9 cellular contexts compared by ENCODE assay signal in genomic region chr4:15756361-15756861, GRCh38. TPM values are rescaled to one million over a fixed set of nuclear protein-coding genes. Genes with fewer than 3 reads are reported as not detected.
DNase-seq lines count a peak whose midpoint lies in the region; ATAC-seq and TF ChIP-seq lines count a peak whose summit lies in the region.
"Had no signal": no experiment of that assay in that cellular context is flagged by ENCODE, and none has a peak within 500 bp of the region (broad histone marks: within the 10 kb centered on the region; RNA-seq: fewer than 3 reads in every experiment).

No MANE protein-coding gene starts in this region.

- no peaks in the 10 kb centered on the region for H3K36me3 ChIP-seq in DOHH2 (ENCODE audit: control insufficient read depth, low read length)

- H3K4me1 ChIP-seq in DOHH2 (ENCODE audit: control insufficient read depth, low read length), result peaks cover 38% of the 10 kb centered on the region
- H3K4me1 ChIP-seq: parathyroid adenoma had no signal

- H3K79me2 ChIP-seq in DOHH2 (ENCODE audit: control insufficient read depth, low read length), result no peaks in the 10 kb centered on the region
- H3K79me2 ChIP-seq: parathyroid adenoma had no signal

- DNase-seq in HT1080 (ENCODE audit: low read depth) (peak; percentile 95), Right ventricle myocardium superior (no peak), nucleus accumbens (lab: John Stamatoyannopoulos, UW) (no peak)
- peak; percentile 58 for DNase-seq in activated CD4-positive, CD25-positive, alpha-beta regulatory T cell treated with anti-CD3 and anti-CD28 coated beads, Interleukin-2, amount 50 U/mL, for 16 hours (ENCODE audit: low read depth, low spot score)
- DNase-seq in effector CD8-positive, alpha-beta T cell (lab: John Stamatoyannopoulos, UW), result peak; percentile 33
- DNase-seq in stimulated activated CD8-positive, alpha-beta memory T cell treated with anti-CD3 and anti-CD28 coated beads, Interleukin-2, amount 100 ng/mL, for 1 hour (ENCODE audit: low read depth in 2 of 2), result peak; percentile 45 to 47

- peak overlapping the region; percentile 54 for H3K4me2 ChIP-seq in DOHH2 (ENCODE audit: low read length)

- no peaks in the 10 kb centered on the region; the same call in 1 of the 2 replicates for H3K9me3 ChIP-seq in DOHH2 (ENCODE audit: control insufficient read depth, insufficient read depth, low read length)

- peak overlapping the region; percentile 39 for H3K4me3 ChIP-seq in DOHH2 (ENCODE audit: low read length)

- no peaks in the 10 kb centered on the region for H3F3A ChIP-seq in DOHH2 (ENCODE audit: control insufficient read depth, insufficient read depth)

- H3K9me2 ChIP-seq in DOHH2 (replicated peaks; ENCODE audit: control insufficient read depth, low read length), result no peaks in the 10 kb centered on the region

- intact Hi-C loops in Right ventricle myocardium superior (cut with DNase I), result no loop called here

- peak; percentile 87 for ATAC-seq in GM21528 (IDR thresholded peaks at IDR 0.05; ENCODE audit: low FRiP score, unreplicated experiment)
- no peak for ATAC-seq in Right ventricle myocardium superior (ENCODE audit: poor library complexity)

- peak; percentile 81 for TF ChIP-seq CTCF in DOHH2 (IDR thresholded peaks at IDR 0.05; ENCODE audit: low read depth, low read length, poor library complexity, severe bottlenecking)

- peak overlapping the region; percentile 27 for H3K27ac ChIP-seq in DOHH2 (ENCODE audit: low read depth, low read length)
- H3K27ac ChIP-seq: parathyroid adenoma had no signal

- H3K27me3 ChIP-seq in DOHH2 (ENCODE audit: control insufficient read depth, low read length), result no peaks in the 10 kb centered on the region

- H4K20me1 ChIP-seq in DOHH2 (ENCODE audit: control insufficient read depth, insufficient read depth, low read depth, low read length), result no peaks in the 10 kb centered on the region

RNA-seq across cellular contexts. Expression of gene CD38, which starts 21.7 kb away (rescaled TPM):
- total RNA-seq in HT1080 (2014; rRNA removed; shearing (Covaris generic)), result 0.06 and 0.23 TPM in 2 replicates
- 0.05 and 0.06 TPM in 2 replicates for polyA plus RNA-seq in HT1080 (2015; cell fraction: cytosol; rRNA removed)
- polyA plus RNA-seq in HT1080 (2015; cell fraction: nucleus; rRNA removed), result 0.13 and 0.18 TPM in 2 replicates
- 2.5 TPM for total RNA-seq in Right ventricle myocardium superior

RNA-seq across cellular contexts. Expression of gene BST1, which starts 53.5 kb away (rescaled TPM):
- 0.13 and 0.43 TPM in 2 replicates for total RNA-seq in HT1080 (2014; rRNA removed; shearing (Covaris generic))
- 0.33 and 0.49 TPM in 2 replicates for polyA plus RNA-seq in HT1080 (2015; cell fraction: cytosol; rRNA removed)
- polyA plus RNA-seq in HT1080 (2015; cell fraction: nucleus; rRNA removed), result 0.17 TPM in 1 of 2 replicates, not detected in the other
- 2.6 TPM for total RNA-seq in Right ventricle myocardium superior

Comparison
In these comparisons a context has a peak if more than half of its experiments do, and no peak if none do; other contexts are left out.
1. DNase-seq: peak in HT1080 (single experiment), activated CD4-positive, CD25-positive, alpha-beta regulatory T cell treated with anti-CD3 and anti-CD28 coated beads, Interleukin-2, amount 50 U/mL, for 16 hours (single experiment), effector CD8-positive, alpha-beta T cell (single experiment) and stimulated activated CD8-positive, alpha-beta memory T cell treated with anti-CD3 and anti-CD28 coated beads, Interleukin-2, amount 100 ng/mL, for 1 hour (2 of 2); none in Right ventricle myocardium superior (single experiment) and nucleus accumbens (0 of 56).